In the genomic region with DNA sequence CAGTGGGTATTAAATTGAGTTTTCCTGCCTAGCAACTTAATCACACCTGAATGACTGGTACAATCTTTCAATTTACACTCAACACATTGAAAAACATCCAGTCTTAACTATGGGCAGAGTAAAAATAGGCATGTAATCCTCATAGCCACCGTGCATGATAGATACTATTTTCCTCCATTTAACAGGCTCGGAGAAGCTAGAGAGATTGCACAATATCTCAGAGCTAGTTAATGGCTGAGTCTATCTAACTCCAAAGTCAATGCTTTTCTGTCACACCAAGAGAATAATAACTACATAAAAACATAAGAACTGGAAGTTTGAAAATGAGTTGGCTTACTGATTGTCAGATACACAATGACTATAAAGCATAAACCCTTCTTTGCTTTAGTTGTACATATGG, we compare ENCODE assay signal across 1 cellular context.
TF ChIP-seq lines count a peak whose summit lies in the region.

No MANE protein-coding gene starts in this region.

TF ChIP-seq in HepG2, 621 proteins besides CTCF, POLR2A, EP300 and RAD21:
- no peak for TF ChIP-seq TCF12 (IDR thresholded peaks at IDR 0.05)
- no peak for TF ChIP-seq TCF12 (CRISPR knock-in tag; IDR thresholded peaks at IDR 0.05)
- TF ChIP-seq CEBPB (IDR thresholded peaks at IDR 0.05; ENCODE audit: borderline replicate concordance, low read depth, low read length) = peak; percentile 82
